In the genomic region with DNA sequence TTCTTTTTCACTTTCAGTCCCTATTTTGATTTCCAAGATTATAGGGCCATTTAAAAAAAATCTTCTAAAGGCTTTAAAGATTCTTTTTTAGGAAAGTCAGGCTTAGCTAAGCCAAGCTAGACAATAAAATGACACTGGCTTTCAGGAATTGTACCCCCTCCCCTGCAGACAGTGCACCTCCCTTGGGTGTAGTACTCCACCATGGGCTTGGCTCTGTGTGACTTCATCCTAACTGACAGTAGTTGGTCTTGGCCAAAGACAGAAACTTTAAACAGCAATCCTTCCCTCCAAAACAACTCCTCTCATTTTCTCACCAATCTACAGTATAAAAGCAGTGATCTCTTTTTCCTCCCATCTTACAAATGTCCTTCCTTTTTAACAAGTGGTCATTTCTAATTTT, we compare ENCODE assay signal across 28 cellular contexts.
"Had no signal": no experiment of that assay in that cellular context is flagged by ENCODE, and none has a peak within 500 bp of the region (broad histone marks: within the 10 kb centered on the region; RNA-seq: fewer than 3 reads in every experiment).

No MANE protein-coding gene starts in this region.

- H3K27me3 ChIP-seq: body of pancreas, SJCRH30 had no signal

- H3K27ac ChIP-seq: body of pancreas, SK-N-MC had no signal

- ATAC-seq: activated CD4-positive, alpha-beta T cell treated with anti-CD3 and anti-CD28 coated beads for 36 hours; activated CD4-positive, CD25-positive, alpha-beta regulatory T cell treated with anti-CD3 and anti-CD28 coated beads, Interleukin-2, amount 50 U/mL, for 24 hours; activated T-cell treated with anti-CD3 and anti-CD28 coated beads, Interleukin-2, amount 50 U/mL, for 72 hours; activated T-helper 17 cell treated with anti-CD3 and anti-CD28 coated beads, Interleukin-2, amount 50 U/mL, for 72 hours; body of pancreas; Panc1; WTC11 had no signal

- DNase-seq: activated CD4-positive, alpha-beta memory T cell treated with anti-CD3 and anti-CD28 coated beads, Interleukin-2, amount 10 ng/mL, durations not matched to agents 7 days and 5 days; activated CD4-positive, alpha-beta T cell treated with anti-CD3 and anti-CD28 coated beads for 36 hours; activated CD4-positive, alpha-beta T cell treated with anti-CD3 and anti-CD28 coated beads, Interleukin-2, amount 50 U/mL, for 1 hour; activated effector memory CD4-positive, alpha-beta T cell treated with anti-CD3 and anti-CD28 coated beads, Interleukin-2, amount 50 U/mL, for 16 hours; activated naive CD4-positive, alpha-beta T cell; activated naive CD8-positive, alpha-beta T cell treated with anti-CD3 and anti-CD28 coated beads, Interleukin-2, amount 10 ng/mL, durations not matched to agents 7 days and 5 days; activated T-cell treated with anti-CD3 and anti-CD28 coated beads, Interleukin-2, amount 50 U/mL, for 1 hour; activated T-cell treated with anti-CD3 and anti-CD28 coated beads, Interleukin-2, amount 50 U/mL, for 72 hours; amygdala; body of pancreas; caudate nucleus; Kasumi-1; KG1; MM.1S; MV-4-11; NCI-H1092; NCI-H1436 treated with DMSO at 0.1 percent for 48 hours; NCI-H1694 treated with DMSO at 0.1 percent for 48 hours; NCI-H2029; NCI-H345; NCI-H524 treated with DMSO at 0.1 percent for 48 hours; SHP77; SJCRH30 had no signal

- H3K36me3 ChIP-seq: SJCRH30 had no signal

- H3K4me3 ChIP-seq: body of pancreas, SJCRH30, SK-N-MC had no signal

- H3K9me3 ChIP-seq: body of pancreas, SJCRH30 had no signal
